In the genomic region with DNA sequence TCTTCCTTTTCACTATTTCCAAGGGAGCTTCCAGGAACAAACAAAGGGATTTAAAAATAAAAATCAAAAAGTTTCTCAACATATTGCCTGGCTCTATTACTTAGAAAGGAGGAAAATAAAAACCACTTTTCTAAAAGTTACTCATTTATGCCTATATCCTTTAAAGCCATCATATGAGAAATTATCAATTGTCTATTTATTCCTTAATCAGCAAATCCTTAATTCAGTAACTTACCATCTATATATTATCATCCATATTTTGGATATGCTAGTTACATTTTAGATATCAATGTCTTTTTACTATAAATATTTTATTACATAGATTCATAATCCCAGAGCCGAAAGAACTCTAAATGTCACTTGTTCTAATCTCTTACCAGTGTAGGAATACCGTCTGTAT, we compare ENCODE assay signal across 25 cellular contexts.
"Had no signal": no experiment of that assay in that cellular context is flagged by ENCODE, and none has a peak within 500 bp of the region (broad histone marks: within the 10 kb centered on the region; RNA-seq: fewer than 3 reads in every experiment).

No MANE protein-coding gene starts in this region.

- DNase-seq: colonic mucosa; cortex of kidney; effector CD8-positive, alpha-beta T cell; effector memory CD8-positive, alpha-beta T cell; endodermal cell; erythroblast; esophagus squamous epithelium; foreskin fibroblast; foreskin melanocyte; gastrocnemius medialis; glutamatergic neuron; head of caudate nucleus; heart right ventricle; hippocampal formation; left cardiac atrium; left lung; left ventricle myocardium superior; lower lobe of right lung; mesenchymal stem cell; mucosa of descending colon; naive B cell had no signal

- H3K27me3 ChIP-seq: colonic mucosa, esophagus squamous epithelium, gastrocnemius medialis, heart right ventricle, left lung had no signal

- H3K4me1 ChIP-seq: colonic mucosa, gastrocnemius medialis, heart right ventricle, left lung, lower lobe of right lung had no signal

- H3K4me3 ChIP-seq: colonic mucosa, esophagus squamous epithelium, gastrocnemius medialis, heart right ventricle, left lung, lower lobe of right lung, mucosa of descending colon had no signal

- H3K36me3 ChIP-seq: colonic mucosa, esophagus squamous epithelium, gastrocnemius medialis, heart right ventricle, left lung, lower lobe of right lung had no signal

- H3K9me3 ChIP-seq: colonic mucosa, esophagus squamous epithelium, gastrocnemius medialis, lower lobe of right lung had no signal

- ATAC-seq: effector memory CD8-positive, alpha-beta T cell; gastrocnemius medialis; heart right ventricle; left cardiac atrium; left lung; left ventricle myocardium superior; lower lobe of right lung; mucosa of descending colon had no signal

- H3K27ac ChIP-seq: colonic mucosa, epithelial cell of prostate, esophagus squamous epithelium, gastrocnemius medialis, heart right ventricle, left lung, lower lobe of right lung had no signal

- FAIRE-seq: endometrium, islet of Langerhans, keratinocyte had no signal
